ENCODE assay signal across 21 cellular contexts in the genomic region with DNA sequence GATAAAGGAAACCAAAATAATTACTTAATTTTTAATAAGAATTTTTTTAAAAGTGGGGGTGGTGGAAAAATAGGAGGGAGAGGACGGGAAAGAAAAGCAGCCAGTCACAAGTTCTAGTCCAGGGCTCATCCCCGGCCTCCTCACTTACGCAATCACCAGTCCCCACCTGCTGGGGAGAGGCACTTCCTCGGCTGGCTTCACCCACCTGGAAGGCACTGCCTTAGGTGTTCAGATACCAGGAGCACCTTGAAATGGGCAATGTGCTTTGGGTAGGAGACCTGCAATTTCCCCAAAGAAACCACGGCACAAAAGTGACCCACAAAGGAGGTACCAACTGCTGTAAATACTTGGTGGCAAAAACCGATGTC.
"Had no signal": no experiment of that assay in that cellular context is flagged by ENCODE, and none has a peak within 500 bp of the region (broad histone marks: within the 10 kb centered on the region; RNA-seq: fewer than 3 reads in every experiment).

No MANE protein-coding gene starts in this region.

- H3K27me3 Mint-ChIP-seq: activated CD4-positive, alpha-beta memory T cell treated with anti-CD3 and anti-CD28 coated beads for 36 hours; central memory CD8-positive, alpha-beta T cell; type B pancreatic cell had no signal

- H3K36me3 Mint-ChIP-seq: activated CD4-positive, alpha-beta memory T cell treated with anti-CD3 and anti-CD28 coated beads for 36 hours had no signal

- DNase-seq: activated T-cell treated with anti-CD3 and anti-CD28 coated beads, Interleukin-2, amount 50 U/mL, for 1 hour; cortex of kidney; erythroblast; head of caudate nucleus; kidney glomerular epithelial cell; left ventricle myocardium superior; occipital lobe; stimulated activated CD4-positive, alpha-beta T cell treated with anti-CD3 and anti-CD28 coated beads, Interleukin-12 subunit alpha, Interleukin-12 subunit beta, amount 100 ng/mL, for 4 hours; stimulated activated CD4-positive, alpha-beta T cell treated with anti-CD3 and anti-CD28 coated beads, Interleukin-1b, Interleukin-23, amount 100 ng/mL, for 48 hours; stimulated activated CD8-positive, alpha-beta memory T cell treated with anti-CD3 and anti-CD28 coated beads, Interleukin-4, amount 100 ng/mL, for 48 hours; stimulated activated naive CD4-positive, alpha-beta T cell treated with Interleukin-2 at 50 U/mL for 16 hours; T-helper 2 cell had no signal

- FAIRE-seq: endometrium, frontal cortex had no signal

- H3K9me3 ChIP-seq: ascending aorta had no signal

- ATAC-seq: left ventricle myocardium superior had no signal

- H3K4me3 Mint-ChIP-seq: activated CD4-positive, alpha-beta memory T cell treated with anti-CD3 and anti-CD28 coated beads for 36 hours; activated naive CD4-positive, alpha-beta T cell treated with anti-CD3 and anti-CD28 coated beads for 36 hours; central memory CD8-positive, alpha-beta T cell; type B pancreatic cell had no signal

- H3K27ac ChIP-seq: ascending aorta, VCaP had no signal

- H3K4me3 ChIP-seq: ascending aorta had no signal

- H3K27me3 ChIP-seq: ascending aorta had no signal

- H3K9me3 Mint-ChIP-seq: activated CD4-positive, alpha-beta memory T cell treated with anti-CD3 and anti-CD28 coated beads for 36 hours; activated naive CD4-positive, alpha-beta T cell treated with anti-CD3 and anti-CD28 coated beads for 36 hours; activated T-helper 2 cell treated with anti-CD3 and anti-CD28 coated beads, Interferon-gamma antibody, Interleukin-2, Interleukin-4, amounts not matched to agents 10 μg/mL and 5 μg/mL and 100 μg/mL, durations not matched to agents 14 hours and 24 hours and 36 hours; central memory CD8-positive, alpha-beta T cell; type B pancreatic cell had no signal

- H3K36me3 ChIP-seq: ascending aorta had no signal
